In genomic region chr17:35048685-35049379, GRCh38 we compare ENCODE assay signal across 1 cellular context.
TF ChIP-seq lines count a peak whose summit lies in the region.

No MANE protein-coding gene starts in this region.

TF ChIP-seq in HepG2, 621 proteins besides CTCF, POLR2A, EP300 and RAD21 (continued from another document):
- TF ChIP-seq ZNF317 (CRISPR knock-in tag; IDR thresholded peaks at IDR 0.05): peak; percentile 63; the same call in 1 of the 2 replicates
- TF ChIP-seq XBP1 (CRISPR knock-in tag; IDR thresholded peaks at IDR 0.05): no peak
- no peak for TF ChIP-seq GABPB1 (CRISPR knock-in tag; IDR thresholded peaks at IDR 0.05)
- no peak for TF ChIP-seq FOSL2 (CRISPR knock-in tag; IDR thresholded peaks at IDR 0.05)
- TF ChIP-seq ZNF331 (CRISPR knock-in tag; IDR thresholded peaks at IDR 0.05): no peak
- no peak for TF ChIP-seq GPN1 (CRISPR knock-in tag; IDR thresholded peaks at IDR 0.05; ENCODE audit: borderline replicate concordance)
- no peak for TF ChIP-seq ZHX2 (IDR thresholded peaks at IDR 0.05; ENCODE audit: low read depth)
- TF ChIP-seq ZHX2 (CRISPR knock-in tag; IDR thresholded peaks at IDR 0.05; ENCODE audit: borderline replicate concordance): no peak
- no peak for TF ChIP-seq MYPOP (CRISPR knock-in tag; IDR thresholded peaks at IDR 0.05)
- TF ChIP-seq NONO (IDR thresholded peaks at IDR 0.05): no peak
- TF ChIP-seq NONO (CRISPR knock-in tag; conservative IDR thresholded peaks at IDR 0.05): no peak
- peak; percentile 19 to 24; a peak in 1 of 4 replicates for TF ChIP-seq MAFK (conservative IDR thresholded peaks at IDR 0.05 in 1 of 2, IDR thresholded peaks at IDR 0.05 in 1 of 2; ENCODE audit: low read length in 2 of 2)
- TF ChIP-seq SP5 (CRISPR knock-in tag; IDR thresholded peaks at IDR 0.05; ENCODE audit: borderline replicate concordance, low read depth): no peak
- TF ChIP-seq ZFP41 (CRISPR knock-in tag; IDR thresholded peaks at IDR 0.05; ENCODE audit: borderline replicate concordance): no peak
- TF ChIP-seq HNF4A (CRISPR knock-in tag; IDR thresholded peaks at IDR 0.05): no peak
- TF ChIP-seq MTERF4 (CRISPR knock-in tag; IDR thresholded peaks at IDR 0.05): no peak
